In genomic region chr14:83473846-83474245, GRCh38 we compare ENCODE assay signal across 28 cellular contexts.
DNase-seq lines count a peak whose midpoint lies in the region; ATAC-seq and TF ChIP-seq lines count a peak whose summit lies in the region.
"Had no signal": no experiment of that assay in that cellular context is flagged by ENCODE, and none has a peak within 500 bp of the region (broad histone marks: within the 10 kb centered on the region; RNA-seq: fewer than 3 reads in every experiment).

No MANE protein-coding gene starts in this region.

- intact Hi-C loops in left lung (cut with DNase I), result no loop called here

- DNase-seq in EH (ENCODE audit: low read depth), result peak; percentile 33
- DNase-seq in SK-N-DZ (ENCODE audit: low spot score), result peak; percentile 2
- DNase-seq in dermis microvascular lymphatic vessel endothelial cell (ENCODE audit: low read depth in 2 of 2), result peak; percentile 3 to 7
- DNase-seq in nephron progenitor cell, result no peak
- DNase-seq in mucosa of gallbladder (ENCODE audit: low spot score), result no peak
- no peak for DNase-seq in activated CD4-positive, alpha-beta T cell treated with anti-CD3 and anti-CD28 coated beads for 4 hours
- no peak for DNase-seq in left lung
- DNase-seq: activated B cell treated with CpG ODN at 0.5 μM for 24 hours; activated CD8-positive, alpha-beta T cell treated with anti-CD3 and anti-CD28 coated beads for 36 hours; activated effector memory CD4-positive, alpha-beta T cell treated with anti-CD3 and anti-CD28 coated beads, Interleukin-2, amount 50 U/mL, for 16 hours; activated T-cell treated with anti-CD3 and anti-CD28 coated beads for 4 hours; adrenal gland; caudate nucleus; erythroblast; left cardiac atrium; mesendoderm; MM.1S; naive thymus-derived CD8-positive, alpha-beta T cell; NCI-H1436; posterior cingulate gyrus; sigmoid colon; stimulated activated CD4-positive, alpha-beta T cell treated with anti-CD3 and anti-CD28 coated beads, Interleukin-1b, Interleukin-23, amount 100 ng/mL, for 48 hours; substantia nigra; upper lobe of right lung had no signal

- H3K36me3 Mint-ChIP-seq in nephron progenitor cell (ENCODE audit: low read depth), result no peaks in the 10 kb centered on the region
- H3K36me3 Mint-ChIP-seq: CD14-positive monocyte; naive thymus-derived CD8-positive, alpha-beta T cell had no signal

- ATAC-seq in HG03521 (IDR thresholded peaks at IDR 0.05; ENCODE audit: unreplicated experiment) (no peak), left lung (no peak)
- ATAC-seq: activated CD8-positive, alpha-beta T cell treated with anti-CD3 and anti-CD28 coated beads for 36 hours; K562; left cardiac atrium; naive thymus-derived CD8-positive, alpha-beta T cell; upper lobe of right lung had no signal

- TF ChIP-seq CTCF in nephron progenitor cell (IDR thresholded peaks at IDR 0.05) (no peak), left lung (IDR thresholded peaks at IDR 0.05) (no peak)

- no peaks in the 10 kb centered on the region for H3K36me3 ChIP-seq in left lung
- H3K36me3 ChIP-seq: adrenal gland, sigmoid colon, upper lobe of right lung had no signal

- H3K27ac Mint-ChIP-seq in nephron progenitor cell, result peak overlapping the region; percentile 30
- H3K27ac Mint-ChIP-seq: activated B cell treated with CpG ODN at 0.5 μM for 24 hours; activated CD8-positive, alpha-beta T cell treated with anti-CD3 and anti-CD28 coated beads for 36 hours; CD14-positive monocyte; naive thymus-derived CD8-positive, alpha-beta T cell had no signal

- H3K27me3 ChIP-seq in left lung, result no peaks in the 10 kb centered on the region
- H3K27me3 ChIP-seq: adrenal gland, sigmoid colon, upper lobe of right lung had no signal

- H3K27ac ChIP-seq in left lung, result no peak overlapping the region
- H3K27ac ChIP-seq: adrenal gland, RWPE1, sigmoid colon, upper lobe of right lung had no signal

- no peaks in the 10 kb centered on the region for H3K4me1 Mint-ChIP-seq in nephron progenitor cell
- H3K4me1 Mint-ChIP-seq: activated B cell treated with CpG ODN at 0.5 μM for 24 hours; CD14-positive monocyte; naive thymus-derived CD8-positive, alpha-beta T cell had no signal

- no peaks in the 10 kb centered on the region for H3K27me3 Mint-ChIP-seq in nephron progenitor cell (ENCODE audit: low read depth, poor library complexity)
- H3K27me3 Mint-ChIP-seq: activated B cell treated with CpG ODN at 0.5 μM for 24 hours; activated CD8-positive, alpha-beta T cell treated with anti-CD3 and anti-CD28 coated beads for 36 hours; naive thymus-derived CD8-positive, alpha-beta T cell had no signal

- H3K4me1 ChIP-seq in left lung, result no peaks in the 10 kb centered on the region
- H3K4me1 ChIP-seq: adrenal gland, sigmoid colon, upper lobe of right lung had no signal

- no peaks in the 10 kb centered on the region for H3K9me3 ChIP-seq in left lung
- H3K9me3 ChIP-seq: adrenal gland, sigmoid colon, upper lobe of right lung had no signal

- no peaks in the 10 kb centered on the region for H3K9me3 Mint-ChIP-seq in nephron progenitor cell

- no peak overlapping the region for H3K4me3 Mint-ChIP-seq in nephron progenitor cell
- H3K4me3 Mint-ChIP-seq: activated B cell treated with CpG ODN at 0.5 μM for 24 hours; activated CD8-positive, alpha-beta T cell treated with anti-CD3 and anti-CD28 coated beads for 36 hours; CD14-positive monocyte; naive thymus-derived CD8-positive, alpha-beta T cell had no signal

- no peak overlapping the region for H3K4me3 ChIP-seq in left lung
- H3K4me3 ChIP-seq: adrenal gland, K562, sigmoid colon, upper lobe of right lung had no signal

Comparison
In these comparisons a context has a peak if more than half of its experiments do, and no peak if none do; other contexts are left out.
1. DNase-seq: peak in EH (single experiment), SK-N-DZ (single experiment) and dermis microvascular lymphatic vessel endothelial cell (2 of 2); none in nephron progenitor cell (single experiment), mucosa of gallbladder (single experiment), activated CD4-positive, alpha-beta T cell treated with anti-CD3 and anti-CD28 coated beads for 4 hours (0 of 2) and left lung (0 of 2).